Comparison of ENCODE assay signal across 17 cellular contexts in genomic region chr13:46624821-46625220, GRCh38.
DNase-seq lines count a peak whose midpoint lies in the region; ATAC-seq and TF ChIP-seq lines count a peak whose summit lies in the region.
"Had no signal": no experiment of that assay in that cellular context is flagged by ENCODE, and none has a peak within 500 bp of the region (broad histone marks: within the 10 kb centered on the region; RNA-seq: fewer than 3 reads in every experiment).

No MANE protein-coding gene starts in this region.

- peak; percentile 2 for DNase-seq in NCI-H1092 treated with DMSO at 0.1 percent for 48 hours (lab: John Stamatoyannopoulos, UW)
- DNase-seq in NCI-H1092 (lab: John Stamatoyannopoulos, UW), result no peak
- no peak for DNase-seq in OCI-LY7 (ENCODE audit: low spot score)
- no peak for DNase-seq in glutamatergic neuron
- no peak for DNase-seq in upper lobe of right lung
- no peak for DNase-seq in superior temporal gyrus (ENCODE audit: extremely low spot score)
- DNase-seq in activated gamma-delta T cell (lab: John Stamatoyannopoulos, UW), result no peak
- DNase-seq in osteocyte (ENCODE audit: extremely low spot score, unreplicated experiment), result no peak
- DNase-seq: C1 segment of cervical spinal cord, IMR-90, NCI-H1417 treated with DMSO at 0.1 percent for 48 hours, NCI-H2081, NCI-H2227 treated with DMSO at 0.1 percent for 48 hours, NCI-H69, PC-9 had no signal

- intact Hi-C loops in OCI-LY7 (cut with micrococcal nuclease; ENCODE audit: unreplicated experiment), result no loop called here
- intact Hi-C loops in upper lobe of right lung (cut with DNase I), result no loop called here

- TF ChIP-seq CTCF in OCI-LY7 (conservative IDR thresholded peaks at IDR 0.05; ENCODE audit: low read length) (no peak), glutamatergic neuron (IDR thresholded peaks at IDR 0.05; ENCODE audit: partially characterized antibody, unreplicated experiment) (no peak), upper lobe of right lung (IDR thresholded peaks at IDR 0.05) (no peak), osteocyte (IDR thresholded peaks at IDR 0.05) (no peak)

- no peaks in the 10 kb centered on the region for H3K9me2 ChIP-seq in OCI-LY7 (ENCODE audit: insufficient read depth, low read length)

- H3K9me3 Mint-ChIP-seq in glutamatergic neuron (ENCODE audit: unreplicated experiment), result peaks cover 9% of the 10 kb centered on the region
- no peaks in the 10 kb centered on the region for H3K9me3 Mint-ChIP-seq in osteocyte (ENCODE audit: unreplicated experiment)

- ATAC-seq in upper lobe of right lung, result peak; percentile 38

- POLR2A ChIA-PET in OCI-LY7 (lab: Charles Lee), result interaction anchor here (0.6 to 2.5 kb wide), 9 partner anchors 10 to 69 kb away, joined by 3 to 11 read pairs (median 3); no protein-coding TSS in a partner anchor

- H3K4me3 Mint-ChIP-seq in glutamatergic neuron (ENCODE audit: unreplicated experiment) (peak overlapping the region; percentile 4), osteocyte (ENCODE audit: unreplicated experiment) (no peak overlapping the region)

- H3K27ac Mint-ChIP-seq in glutamatergic neuron (ENCODE audit: unreplicated experiment) (peak overlapping the region; percentile 56), osteocyte (ENCODE audit: unreplicated experiment) (no peak overlapping the region)

- H3K4me3 ChIP-seq in OCI-LY7 (ENCODE audit: low read depth, low read length, poor library complexity, severe bottlenecking), result no peak overlapping the region
- no peak overlapping the region for H3K4me3 ChIP-seq in upper lobe of right lung
- H3K4me3 ChIP-seq: PC-9, SK-N-MC had no signal

- H3K36me3 Mint-ChIP-seq in glutamatergic neuron (ENCODE audit: unreplicated experiment), result no peaks in the 10 kb centered on the region
- no peaks in the 10 kb centered on the region for H3K36me3 Mint-ChIP-seq in osteocyte (ENCODE audit: unreplicated experiment)

- H3K4me1 ChIP-seq in OCI-LY7 (ENCODE audit: insufficient read depth, low read length, poor library complexity, severe bottlenecking) (peaks cover 72% of the 10 kb centered on the region), upper lobe of right lung (peaks cover 31% of the 10 kb centered on the region)

- 0 out of 2 replicates have a peak, but pooled peaks cover 18% of the 10 kb centered on the region for H4K20me1 ChIP-seq in OCI-LY7 (ENCODE audit: insufficient read depth, low read length)

- H3K27ac ChIP-seq in OCI-LY7 (ENCODE audit: low read depth, low read length, poor library complexity, severe bottlenecking) (no peak overlapping the region), upper lobe of right lung (no peak overlapping the region)
- H3K27ac ChIP-seq: 22Rv1, PC-9, SK-N-MC had no signal

- H2AFZ ChIP-seq in OCI-LY7 (ENCODE audit: low read length), result no peak overlapping the region
- H2AFZ ChIP-seq: PC-9 had no signal

- H3K36me3 ChIP-seq in OCI-LY7 (ENCODE audit: insufficient read depth, low read length) (no peaks in the 10 kb centered on the region), upper lobe of right lung (no peaks in the 10 kb centered on the region)

- H3K27me3 Mint-ChIP-seq in glutamatergic neuron (ENCODE audit: unreplicated experiment) (peaks cover 10% of the 10 kb centered on the region), osteocyte (ENCODE audit: unreplicated experiment) (no peaks in the 10 kb centered on the region)

- H3K4me1 Mint-ChIP-seq in glutamatergic neuron (ENCODE audit: low read depth, unreplicated experiment) (peaks cover 76% of the 10 kb centered on the region), osteocyte (ENCODE audit: unreplicated experiment) (peaks cover 29% of the 10 kb centered on the region)

- peak overlapping the region; percentile 45; the same call in 1 of the 2 replicates for H3K4me2 ChIP-seq in OCI-LY7 (ENCODE audit: low read length)
- H3K4me2 ChIP-seq: PC-9 had no signal

- no peaks in the 10 kb centered on the region for H3K27me3 ChIP-seq in upper lobe of right lung

- BruUV-seq in OCI-LY7 (replicated peaks; lab: Mats Ljungman, UMichigan), result no TSS peak

- peaks cover 94% of the 10 kb centered on the region for H3K79me2 ChIP-seq in OCI-LY7 (ENCODE audit: insufficient read depth, low read depth, low read length)

- H3K9me3 ChIP-seq in OCI-LY7 (ENCODE audit: low read length) (no peaks in the 10 kb centered on the region), upper lobe of right lung (no peaks in the 10 kb centered on the region)

- CTCF ChIA-PET in OCI-LY7 (lab: Charles Lee; ENCODE audit: unreplicated experiment), result no interaction called here
